14 cellular contexts compared by ENCODE assay signal in the genomic region with DNA sequence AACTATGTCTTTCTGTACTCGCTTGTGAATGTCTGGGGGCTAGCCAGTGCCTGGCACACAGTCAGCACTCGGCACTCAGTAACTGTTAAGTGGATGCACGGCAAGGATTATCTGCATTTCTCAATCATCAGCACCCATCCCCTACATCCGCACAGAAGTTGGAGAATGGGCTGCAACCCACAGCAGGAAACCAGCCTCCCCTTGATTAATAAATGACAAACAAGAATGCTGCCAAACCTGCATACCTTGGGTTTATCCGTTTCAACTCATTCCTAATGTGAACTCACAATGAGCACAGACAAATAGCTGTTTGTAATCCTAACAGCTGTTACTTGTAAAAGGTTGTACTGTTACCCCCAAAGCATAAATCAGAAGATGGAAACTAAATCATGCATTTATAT. TPM values are rescaled to one million over a fixed set of nuclear protein-coding genes. Genes with fewer than 3 reads are reported as not detected.
DNase-seq lines count a peak whose midpoint lies in the region; ATAC-seq and TF ChIP-seq lines count a peak whose summit lies in the region.
"Had no signal": no experiment of that assay in that cellular context is flagged by ENCODE, and none has a peak within 500 bp of the region (broad histone marks: within the 10 kb centered on the region; RNA-seq: fewer than 3 reads in every experiment).

No MANE protein-coding gene starts in this region.

- H3K27ac ChIP-seq in PC-9: peak overlapping the region; percentile 23

- CTCF ChIA-PET in PC-9 (lab: Charles Lee): no interaction called here

- no peaks in the 10 kb centered on the region for H3K27me3 ChIP-seq in PC-9 (ENCODE audit: insufficient read depth, low read depth)
- H3K27me3 ChIP-seq: heart right ventricle had no signal

- H3K4me1 Mint-ChIP-seq in activated T-cell treated with anti-CD3 and anti-CD28 coated beads, Interleukin-2, amount 50 U/mL, for 72 hours (ENCODE audit: low read depth): peaks cover 9% of the 10 kb centered on the region
- H3K4me1 Mint-ChIP-seq: activated CD4-positive, alpha-beta memory T cell treated with anti-CD3 and anti-CD28 coated beads, Interleukin-2, amount 10 ng/mL, durations not matched to agents 7 days and 5 days; T-helper 17 cell had no signal

- H4K20me1 ChIP-seq in PC-9 (ENCODE audit: insufficient read depth): no peaks in the 10 kb centered on the region

- no peaks in the 10 kb centered on the region for H3K36me3 ChIP-seq in PC-9 (ENCODE audit: low read depth)
- H3K36me3 ChIP-seq: heart right ventricle had no signal

- DNase-seq in A172 (ENCODE audit: low spot score) (peak; percentile 82), PC-9 (peak; percentile 19 to 84), myocyte (ENCODE audit: low read depth) (peak; percentile 55), cerebellum (ENCODE audit: low spot score) (no peak)
- no peak for DNase-seq in activated T-cell treated with anti-CD3 and anti-CD28 coated beads, Interleukin-2, amount 50 U/mL, for 72 hours
- DNase-seq: activated CD4-positive, alpha-beta memory T cell treated with anti-CD3 and anti-CD28 coated beads, Interleukin-2, amount 10 ng/mL, durations not matched to agents 7 days and 5 days; activated naive CD4-positive, alpha-beta T cell treated with Interleukin-2 at 50 U/mL for 16 hours; heart right ventricle; KBM-7; T-helper 17 cell had no signal

- no peaks in the 10 kb centered on the region for H3K9me2 ChIP-seq in PC-9 (ENCODE audit: insufficient read depth)

- POLR2A ChIA-PET in PC-9 (lab: Charles Lee; ENCODE audit: unreplicated experiment): interaction anchor here (0.6 kb wide), 2 partner anchors 13 kb away, joined by 5 to 6 read pairs; no protein-coding TSS in a partner anchor

- H3K9me3 ChIP-seq in PC-9 (ENCODE audit: insufficient read depth, low read depth): no peaks in the 10 kb centered on the region; the same call in 1 of the 2 replicates

- ATAC-seq in esophagus mucosa (peak; percentile 82), HG03108 (IDR thresholded peaks at IDR 0.05; ENCODE audit: unreplicated experiment) (no peak), GM21423 (IDR thresholded peaks at IDR 0.05; ENCODE audit: unreplicated experiment) (no peak)
- ATAC-seq in activated T-cell treated with anti-CD3 and anti-CD28 coated beads, Interleukin-2, amount 50 U/mL, for 72 hours (replicated peaks in 1 of 2): no peak
- ATAC-seq: heart right ventricle, sciatic nerve, T-helper 17 cell had no signal

- H2AFZ ChIP-seq in PC-9: no peak overlapping the region

- no TSS peak for BruUV-seq in PC-9 (replicated peaks; lab: Mats Ljungman, UMichigan)

- no peak overlapping the region for H3K4me3 Mint-ChIP-seq in activated T-cell treated with anti-CD3 and anti-CD28 coated beads, Interleukin-2, amount 50 U/mL, for 72 hours
- H3K4me3 Mint-ChIP-seq: activated CD4-positive, alpha-beta memory T cell treated with anti-CD3 and anti-CD28 coated beads, Interleukin-2, amount 10 ng/mL, durations not matched to agents 7 days and 5 days; T-helper 17 cell had no signal

- TF ChIP-seq CTCF in PC-9 (conservative IDR thresholded peaks at IDR 0.05): no peak

- intact Hi-C loops in PC-9 (cut with micrococcal nuclease; ENCODE audit: unreplicated experiment): no loop called here

- peaks cover 30% of the 10 kb centered on the region for H3K4me1 ChIP-seq in PC-9 (replicated peaks; ENCODE audit: insufficient read depth)

- no peaks in the 10 kb centered on the region for H3K79me2 ChIP-seq in PC-9 (ENCODE audit: low read depth)

- peaks cover 26% of the 10 kb centered on the region; the same call in 1 of the 2 replicates for H3F3A ChIP-seq in PC-9 (ENCODE audit: insufficient read depth, low read depth)

- H3K9me3 Mint-ChIP-seq in activated T-cell treated with anti-CD3 and anti-CD28 coated beads, Interleukin-2, amount 50 U/mL, for 72 hours: peaks cover 4% of the 10 kb centered on the region in 2 donors

- H3K4me3 ChIP-seq in PC-9: no peak overlapping the region
- H3K4me3 ChIP-seq: heart right ventricle had no signal

- H3K4me2 ChIP-seq in PC-9: peak overlapping the region; percentile 46

- H3K36me3 Mint-ChIP-seq in activated T-cell treated with anti-CD3 and anti-CD28 coated beads, Interleukin-2, amount 50 U/mL, for 72 hours (ENCODE audit: insufficient read depth in 2 of 2): peaks cover 0 to 1% of the 10 kb centered on the region in 2 donors

- H3K27ac Mint-ChIP-seq in activated T-cell treated with anti-CD3 and anti-CD28 coated beads, Interleukin-2, amount 50 U/mL, for 72 hours: no peak overlapping the region
- H3K27ac Mint-ChIP-seq: activated CD4-positive, alpha-beta memory T cell treated with anti-CD3 and anti-CD28 coated beads, Interleukin-2, amount 10 ng/mL, durations not matched to agents 7 days and 5 days; T-helper 17 cell had no signal

- H3K27me3 Mint-ChIP-seq in activated T-cell treated with anti-CD3 and anti-CD28 coated beads, Interleukin-2, amount 50 U/mL, for 72 hours (ENCODE audit: low read depth): peaks cover 23% of the 10 kb centered on the region

RNA-seq across cellular contexts. Expression of gene PPP1R3C, which starts 28.9 kb away (rescaled TPM):
- total RNA-seq in A172 (2014; rRNA removed; shearing (Covaris generic)): 11.8 and 18.0 TPM in 2 replicates
- total RNA-seq in PC-9 (2021): 1.5 and 1.8 TPM in 2 replicates
- total RNA-seq in esophagus mucosa: 91.9 TPM
- 136 and 154 TPM in 2 replicates for total RNA-seq in myocyte
- polyA plus RNA-seq in myocyte (2012): 46.9 TPM
- 19.6 TPM for total RNA-seq in cerebellum
- total RNA-seq in activated T-cell treated with anti-CD3 and anti-CD28 coated beads, Interleukin-2, amount 50 U/mL, for 72 hours: under 1 TPM; 0.12 to 0.16 TPM

Comparison
In these comparisons a context has a peak if more than half of its experiments do, and no peak if none do; other contexts are left out.
1. DNase-seq: peak in A172 (single experiment), PC-9 (2 of 2) and myocyte (single experiment); none in cerebellum (single experiment) and activated T-cell treated with anti-CD3 and anti-CD28 coated beads, Interleukin-2, amount 50 U/mL, for 72 hours (0 of 2).